ENCODE assay signal across 8 cellular contexts in the genomic region with DNA sequence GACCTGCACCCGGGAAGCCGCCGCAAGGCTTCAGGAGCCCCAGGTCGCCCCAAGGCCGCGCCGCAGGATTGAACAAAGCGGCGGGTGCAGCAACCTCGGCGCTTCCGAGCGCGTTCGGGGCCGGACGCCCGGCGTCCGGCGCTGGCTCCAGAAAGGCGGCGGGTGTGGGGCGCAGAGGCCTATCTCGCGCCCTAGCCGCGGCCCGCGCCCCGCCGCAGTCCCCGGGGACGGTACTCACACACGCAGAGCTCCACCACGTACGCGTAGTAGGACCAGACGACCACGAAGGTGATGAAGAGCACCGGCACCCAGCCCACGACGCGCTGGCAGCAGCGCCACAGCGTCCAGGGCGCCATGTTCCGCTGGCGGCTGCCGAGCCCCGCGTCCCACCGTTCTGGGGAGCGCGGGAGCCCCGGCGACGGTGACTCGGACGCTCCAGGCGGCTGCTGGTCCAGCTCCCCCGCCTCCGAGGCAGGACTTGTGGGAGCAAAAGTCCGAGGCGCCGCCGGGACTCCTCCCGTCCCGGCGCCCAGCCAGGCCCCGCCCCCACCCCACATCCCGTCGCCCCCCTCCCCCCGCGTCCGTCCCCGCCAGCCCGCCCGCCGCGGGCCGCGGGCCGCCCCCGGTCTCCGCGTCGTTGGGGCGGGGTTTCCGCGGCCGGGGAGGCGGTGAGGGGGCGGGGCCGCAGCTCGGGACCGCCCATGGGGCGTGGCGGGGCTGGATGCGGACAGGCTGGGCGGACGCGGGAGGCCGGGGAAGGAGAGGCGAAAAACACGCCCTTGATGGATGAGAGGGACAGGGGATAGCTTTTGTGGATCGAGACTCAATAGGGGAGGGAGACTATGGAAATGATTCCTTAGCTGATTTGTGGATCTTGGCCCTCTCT. TPM values are rescaled to one million over a fixed set of nuclear protein-coding genes. Genes with fewer than 3 reads are reported as not detected.
DNase-seq lines count a peak whose midpoint lies in the region; ATAC-seq, FAIRE-seq and TF ChIP-seq lines count a peak whose summit lies in the region.

A gene with protein sequence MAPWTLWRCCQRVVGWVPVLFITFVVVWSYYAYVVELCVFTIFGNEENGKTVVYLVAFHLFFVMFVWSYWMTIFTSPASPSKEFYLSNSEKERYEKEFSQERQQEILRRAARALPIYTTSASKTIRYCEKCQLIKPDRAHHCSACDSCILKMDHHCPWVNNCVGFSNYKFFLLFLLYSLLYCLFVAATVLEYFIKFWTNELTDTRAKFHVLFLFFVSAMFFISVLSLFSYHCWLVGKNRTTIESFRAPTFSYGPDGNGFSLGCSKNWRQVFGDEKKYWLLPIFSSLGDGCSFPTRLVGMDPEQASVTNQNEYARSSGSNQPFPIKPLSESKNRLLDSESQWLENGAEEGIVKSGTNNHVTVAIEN (minus strand): TSS at position 488 of the 886 bp plus-strand sequence. CDS start 132 bp downstream, at position 356.

- H3K4me3 ChIP-seq in neutrophil (ENCODE audit: low read depth in 1 of 2, low read length in 1 of 2) = peak within 1 kb of the TSS; percentile 76 to 83

- CTCF ChIA-PET in activated naive CD4-positive, alpha-beta T cell treated with anti-CD3 and anti-CD28 coated beads for 36 hours (lab: Charles Lee) = interaction anchor here (0.8 to 2.8 kb wide), 5 partner anchors 11 to 162 kb away, joined by 3 to 14 read pairs (median 4); no protein-coding TSS in a partner anchor

- peak; percentile 28 for TF ChIP-seq CTCF in neutrophil (IDR thresholded peaks at IDR 0.05)

- no peaks in the 10 kb centered on the region for H3K27me3 ChIP-seq in neutrophil

- no peaks in the 10 kb centered on the region for H3K9me3 ChIP-seq in neutrophil

- peak within 1 kb of the TSS; percentile 88 for H3K27ac Mint-ChIP-seq in activated naive CD4-positive, alpha-beta T cell treated with anti-CD3 and anti-CD28 coated beads for 36 hours

- no peaks in the 10 kb centered on the region for H3K27me3 Mint-ChIP-seq in activated naive CD4-positive, alpha-beta T cell treated with anti-CD3 and anti-CD28 coated beads for 36 hours (ENCODE audit: low read depth)

- peak within 1 kb of the TSS; percentile 92 for H3K4me3 Mint-ChIP-seq in activated naive CD4-positive, alpha-beta T cell treated with anti-CD3 and anti-CD28 coated beads for 36 hours

- peaks cover 8% of the 10 kb centered on the region for H3K9me3 Mint-ChIP-seq in activated naive CD4-positive, alpha-beta T cell treated with anti-CD3 and anti-CD28 coated beads for 36 hours

- ATAC-seq in GM21786 (IDR thresholded peaks at IDR 0.05; ENCODE audit: unreplicated experiment) = peak; percentile 75

- no peaks in the 10 kb centered on the region for H3K36me3 ChIP-seq in neutrophil

- DNase-seq in EH (ENCODE audit: low read depth) (peak; percentile 88), Kasumi-1 (lab: John Stamatoyannopoulos, UW) (peak; percentile 9 to 27), SK-N-DZ (ENCODE audit: low spot score) (peak; percentile 77), frontal cortex (ENCODE audit: low spot score in 2 of 2) (peak; percentile 95 to 98), substantia nigra (lab: John Stamatoyannopoulos, UW) (peak; percentile 54 to 99 (median 87))
- DNase-seq in activated naive CD4-positive, alpha-beta T cell treated with anti-CD3 and anti-CD28 coated beads for 36 hours = peak; percentile 89

- H3K27ac ChIP-seq in neutrophil (peak within 1 kb of the TSS; percentile 88), substantia nigra (ENCODE audit: low read depth, low read length, poor library complexity, severe bottlenecking) (peak within 1 kb of the TSS; percentile 94)

- peaks cover 11% of the 10 kb centered on the region for H3K36me3 Mint-ChIP-seq in activated naive CD4-positive, alpha-beta T cell treated with anti-CD3 and anti-CD28 coated beads for 36 hours (ENCODE audit: low read depth)

- intact Hi-C loops in activated naive CD4-positive, alpha-beta T cell treated with anti-CD3 and anti-CD28 coated beads for 36 hours (cut with micrococcal nuclease) = loop anchor here (1.0 to 10.0 kb wide), 8 partner anchors 18 to 1916 kb away; partner anchors contain the start of genes FGF9, MICU2, MRPL57 and SKA3

- no peak for FAIRE-seq in frontal cortex (lab: Jason Lieb, UNC)

- peaks cover 29% of the 10 kb centered on the region for H3K4me1 Mint-ChIP-seq in activated naive CD4-positive, alpha-beta T cell treated with anti-CD3 and anti-CD28 coated beads for 36 hours (ENCODE audit: low read depth)

- peaks cover 20 to 28% of the 10 kb centered on the region in 2 experiments for H3K4me1 ChIP-seq in neutrophil (ENCODE audit: control insufficient read depth in 1 of 2, insufficient read depth in 1 of 2, low read depth in 1 of 2, low read length in 1 of 2)

RNA-seq across cellular contexts. Expression of the gene that starts here (rescaled TPM):
- polyA plus RNA-seq in SK-N-DZ (2014; cell fraction: cytosol; rRNA removed) = 28.5 and 29.2 TPM in 2 replicates
- polyA plus RNA-seq in SK-N-DZ (2014; cell fraction: nucleus; rRNA removed) = 21.2 and 21.4 TPM in 2 replicates
- total RNA-seq in activated naive CD4-positive, alpha-beta T cell treated with anti-CD3 and anti-CD28 coated beads for 36 hours = 10 to 100 TPM; 48.0 to 50.7 TPM
- total RNA-seq in frontal cortex = 121 TPM

Comparison
In these comparisons a context has a peak if more than half of its experiments do, and no peak if none do; other contexts are left out.
1. Peak in every context shown above with its lines: DNase-seq, ATAC-seq, H3K4me3 ChIP-seq and H3K27ac ChIP-seq.
2. DNase-seq: peak in every context shown above with its lines; median percentile 96 in frontal cortex; 89 in activated naive CD4-positive, alpha-beta T cell treated with anti-CD3 and anti-CD28 coated beads for 36 hours; 88 in EH; 87 in substantia nigra; 77 in SK-N-DZ; 18 in Kasumi-1.